16 cellular contexts compared by ENCODE assay signal in the genomic region with DNA sequence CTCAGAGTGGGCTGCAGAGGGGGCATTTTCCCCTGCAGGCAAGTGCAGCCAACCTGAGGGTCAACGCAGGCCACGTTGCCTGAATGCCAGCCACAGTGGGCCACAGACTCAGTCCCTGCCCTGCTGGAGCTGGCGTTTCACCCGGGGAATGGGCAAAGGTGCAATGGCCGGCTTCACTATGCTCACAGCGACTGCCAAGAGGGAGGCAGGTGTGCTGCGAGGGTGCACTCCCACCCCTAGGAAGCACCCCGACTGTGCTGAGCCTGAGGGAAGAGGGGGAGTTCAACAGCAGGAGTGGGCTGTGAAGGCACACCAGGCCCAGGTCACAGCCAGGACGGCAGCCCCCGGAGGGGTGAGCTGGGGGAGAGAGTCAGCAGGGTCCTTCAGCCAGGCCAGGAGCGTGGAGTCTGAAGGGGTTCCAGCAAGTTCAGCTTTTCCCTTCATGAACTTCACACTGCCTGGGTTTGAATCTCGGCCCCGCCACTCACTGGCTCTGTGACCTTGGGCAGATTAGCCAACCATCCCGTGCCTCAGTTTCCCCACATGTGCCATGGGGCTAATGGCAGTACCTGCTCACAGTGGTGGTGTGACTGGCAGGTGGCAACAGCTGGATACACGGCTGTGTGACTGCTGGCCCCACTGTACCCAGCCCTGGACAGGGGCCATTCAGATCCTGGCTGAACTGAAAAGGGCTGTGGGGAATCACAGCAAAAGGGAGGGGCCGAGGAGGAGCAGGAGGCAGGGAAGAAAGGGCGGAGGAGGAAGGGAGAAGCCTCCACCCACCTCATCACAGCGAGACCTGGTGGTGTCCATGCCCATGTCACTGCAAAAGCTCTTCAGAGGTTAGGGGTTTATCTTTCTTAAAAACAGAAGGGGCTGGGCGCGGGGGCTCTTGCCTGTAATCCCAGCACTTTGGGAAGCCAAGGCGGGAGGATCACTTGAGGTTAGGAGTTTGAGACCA. TPM values are rescaled to one million over a fixed set of nuclear protein-coding genes. Genes with fewer than 3 reads are reported as not detected.
A peak's percentile ranks its signal among the peaks of the same experiment; 100 is the strongest.
DNase-seq lines count a peak whose midpoint lies in the region; ATAC-seq lines count a peak whose summit lies in the region.
"Had no signal": no experiment of that assay in that cellular context is flagged by ENCODE, and none has a peak within 500 bp of the region (broad histone marks: within the 10 kb centered on the region; RNA-seq: fewer than 3 reads in every experiment).

No MANE protein-coding gene starts in this region.

- H3K36me3 Mint-ChIP-seq in activated CD8-positive, alpha-beta T cell treated with anti-CD3 and anti-CD28 coated beads, Interleukin-2, amount 10 ng/mL, durations not matched to agents 7 days and 5 days (ENCODE audit: low read depth): no peaks in the 10 kb centered on the region

- POLR2A ChIA-PET in activated CD8-positive, alpha-beta T cell treated with anti-CD3 and anti-CD28 coated beads, Interleukin-2, amount 10 ng/mL, durations not matched to agents 7 days and 5 days (lab: Charles Lee): interaction anchor here (1.5 kb wide), 1 partner anchor 8 kb away, joined by 4 read pairs; the partner anchor contains the start of gene TRAPPC6A

- H3K27ac Mint-ChIP-seq in activated CD8-positive, alpha-beta T cell treated with anti-CD3 and anti-CD28 coated beads, Interleukin-2, amount 10 ng/mL, durations not matched to agents 7 days and 5 days: peak overlapping the region; percentile 98

- peak in 1 of 2 donors; percentile 22 for ATAC-seq in right cardiac atrium
- ATAC-seq in activated CD8-positive, alpha-beta T cell treated with anti-CD3 and anti-CD28 coated beads, Interleukin-2, amount 10 ng/mL, durations not matched to agents 7 days and 5 days: no peak
- ATAC-seq: PC-3 had no signal

- no peak overlapping the region for H3K4me3 ChIP-seq in right cardiac atrium (ENCODE audit: low read length)
- H3K4me3 ChIP-seq: HAP-1 had no signal

- peaks cover 67% of the 10 kb centered on the region for H3K4me1 Mint-ChIP-seq in activated CD8-positive, alpha-beta T cell treated with anti-CD3 and anti-CD28 coated beads, Interleukin-2, amount 10 ng/mL, durations not matched to agents 7 days and 5 days (ENCODE audit: low read depth)

- H3K27me3 Mint-ChIP-seq in activated CD8-positive, alpha-beta T cell treated with anti-CD3 and anti-CD28 coated beads, Interleukin-2, amount 10 ng/mL, durations not matched to agents 7 days and 5 days (ENCODE audit: low read depth): no peaks in the 10 kb centered on the region

- 83% methylated on average over 21 of the region's 21 CpGs for WGBS in right cardiac atrium

- intact Hi-C loops in right cardiac atrium (cut with DNase I): no loop called here
- intact Hi-C loops in cardiac septum (cut with DNase I): no loop called here

- H3K27ac ChIP-seq in right cardiac atrium (ENCODE audit: low read length): no peak overlapping the region
- H3K27ac ChIP-seq: KMS-11 had no signal

- H3K4me3 Mint-ChIP-seq in activated CD8-positive, alpha-beta T cell treated with anti-CD3 and anti-CD28 coated beads, Interleukin-2, amount 10 ng/mL, durations not matched to agents 7 days and 5 days: peak overlapping the region; percentile 72

- no peaks in the 10 kb centered on the region for H3K9me3 ChIP-seq in right cardiac atrium (ENCODE audit: control insufficient read depth, low read length)
- H3K9me3 ChIP-seq: HAP-1 had no signal

- H3K4me1 ChIP-seq in right cardiac atrium (ENCODE audit: control insufficient read depth, insufficient read depth, low read length): peaks cover 6% of the 10 kb centered on the region

- DNase-seq in right cardiac atrium (peak in 2 of 3 donors; percentile 14 to 23), cardiac septum (ENCODE audit: low spot score) (no peak), islet precursor cell (peak; percentile 52), T-helper 9 cell (no peak), NCI-H69 (lab: John Stamatoyannopoulos, UW) (no peak)
- DNase-seq in activated CD8-positive, alpha-beta T cell treated with anti-CD3 and anti-CD28 coated beads, Interleukin-2, amount 10 ng/mL, durations not matched to agents 7 days and 5 days: no peak
- DNase-seq in activated effector memory CD4-positive, alpha-beta T cell treated with Interleukin-2 at 50 U/mL for 16 hours: no peak
- DNase-seq: AML-193; DMS53; effector CD8-positive, alpha-beta T cell; foreskin melanocyte; NCI-H510A; PC-3 had no signal

- no peaks in the 10 kb centered on the region for H3K9me3 Mint-ChIP-seq in activated CD8-positive, alpha-beta T cell treated with anti-CD3 and anti-CD28 coated beads, Interleukin-2, amount 10 ng/mL, durations not matched to agents 7 days and 5 days (ENCODE audit: insufficient read depth)

- CTCF ChIA-PET in activated CD8-positive, alpha-beta T cell treated with anti-CD3 and anti-CD28 coated beads, Interleukin-2, amount 10 ng/mL, durations not matched to agents 7 days and 5 days (lab: Charles Lee): no interaction called here

- H3K27me3 ChIP-seq in right cardiac atrium (ENCODE audit: control insufficient read depth, insufficient read depth): no peaks in the 10 kb centered on the region

RNA-seq across cellular contexts. Expression of gene TRAPPC6A, which starts 7.6 kb away (rescaled TPM):
- total RNA-seq in right cardiac atrium (10 to 100 TPM; 15.2 to 19.4 (median 17.2) TPM), cardiac septum (19.9 TPM)
- 26.5 TPM for polyA plus RNA-seq in right cardiac atrium
- total RNA-seq in activated CD8-positive, alpha-beta T cell treated with anti-CD3 and anti-CD28 coated beads, Interleukin-2, amount 10 ng/mL, durations not matched to agents 7 days and 5 days: 10 to 100 TPM; 54.0 to 55.5 TPM

RNA-seq across cellular contexts. Expression of gene BLOC1S3, which starts 8.2 kb away (rescaled TPM):
- total RNA-seq in right cardiac atrium (1 to 10 TPM; 3.8 to 8.2 (median 6.2) TPM), cardiac septum (5.0 TPM)
- polyA plus RNA-seq in right cardiac atrium: 2.4 TPM
- total RNA-seq in activated CD8-positive, alpha-beta T cell treated with anti-CD3 and anti-CD28 coated beads, Interleukin-2, amount 10 ng/mL, durations not matched to agents 7 days and 5 days: 10 to 100 TPM; 16.0 to 16.7 TPM

RNA-seq across cellular contexts. Expression of gene NKPD1, which starts 9.6 kb away (rescaled TPM):
- total RNA-seq in right cardiac atrium (under 1 TPM in 1 of 4 donors, not detected in 3; 0.06 TPM), cardiac septum (not detected)
- 0.07 TPM for polyA plus RNA-seq in right cardiac atrium
- total RNA-seq in activated CD8-positive, alpha-beta T cell treated with anti-CD3 and anti-CD28 coated beads, Interleukin-2, amount 10 ng/mL, durations not matched to agents 7 days and 5 days: under 1 TPM; 0.16 to 0.24 TPM
- total RNA-seq: mesenteric fat pad had no signal

Comparison
In these comparisons a context has a peak if more than half of its experiments do, and no peak if none do; other contexts are left out.
1. DNase-seq: peak in right cardiac atrium (2 of 3) and islet precursor cell (single experiment); none in cardiac septum (single experiment), activated CD8-positive, alpha-beta T cell treated with anti-CD3 and anti-CD28 coated beads, Interleukin-2, amount 10 ng/mL, durations not matched to agents 7 days and 5 days (single experiment), activated effector memory CD4-positive, alpha-beta T cell treated with Interleukin-2 at 50 U/mL for 16 hours (single experiment), T-helper 9 cell (single experiment) and NCI-H69 (single experiment).